Comparison of ENCODE assay signal across 37 cellular contexts in the genomic region with DNA sequence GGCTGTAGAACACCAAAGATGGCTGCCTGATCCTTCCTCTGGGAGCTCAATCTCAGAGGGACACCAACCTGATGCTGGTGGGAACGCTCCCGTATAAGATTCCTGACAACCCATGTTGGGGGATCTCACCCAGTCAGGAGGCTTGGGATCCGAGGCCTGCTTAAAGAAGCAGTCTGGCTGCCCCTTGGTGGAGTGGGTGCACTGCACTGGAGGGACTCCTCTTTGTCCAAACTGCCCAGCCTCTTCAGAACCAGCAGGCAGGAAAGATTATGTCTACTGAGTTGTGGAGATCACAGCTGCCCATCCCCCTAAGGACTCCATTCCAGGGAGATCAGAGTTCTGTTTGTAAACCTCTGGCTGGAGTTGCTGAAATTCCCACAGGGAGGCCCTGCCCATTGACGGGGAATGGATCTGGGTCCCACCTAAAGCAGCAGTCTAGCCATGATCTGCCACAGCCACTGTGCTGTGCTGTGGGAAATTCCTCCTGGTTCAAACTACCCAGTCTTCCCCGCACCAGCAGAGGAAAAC. TPM values are rescaled to one million over a fixed set of nuclear protein-coding genes. Genes with fewer than 3 reads are reported as not detected.
"Had no signal": no experiment of that assay in that cellular context is flagged by ENCODE, and none has a peak within 500 bp of the region (broad histone marks: within the 10 kb centered on the region; RNA-seq: fewer than 3 reads in every experiment).

No MANE protein-coding gene starts in this region.

- H3K4me1 ChIP-seq: esophagus muscularis mucosa, foreskin keratinocyte, gastrocnemius medialis, heart right ventricle had no signal

- H3K27me3 Mint-ChIP-seq: activated naive CD8-positive, alpha-beta T cell; central memory CD8-positive, alpha-beta T cell; T-cell had no signal

- ATAC-seq: activated CD4-positive, CD25-positive, alpha-beta regulatory T cell treated with anti-CD3 and anti-CD28 coated beads, Interleukin-2, amount 50 U/mL, for 24 hours; activated CD8-positive, alpha-beta memory T cell treated with anti-CD3 and anti-CD28 coated beads, Interleukin-2, amount 10 ng/mL, durations not matched to agents 7 days and 5 days; foreskin keratinocyte; gastrocnemius medialis; heart right ventricle; T-cell had no signal

- H3K27me3 ChIP-seq: brain microvascular endothelial cell, dorsolateral prefrontal cortex, esophagus muscularis mucosa, foreskin keratinocyte, gastrocnemius medialis, heart right ventricle had no signal

- H3K4me3 Mint-ChIP-seq: activated B cell treated with CpG ODN at 0.5 μM for 24 hours; activated CD4-positive, alpha-beta memory T cell treated with anti-CD3 and anti-CD28 coated beads, Interleukin-2, amount 10 ng/mL, durations not matched to agents 7 days and 5 days; activated CD8-positive, alpha-beta memory T cell treated with anti-CD3 and anti-CD28 coated beads, Interleukin-2, amount 10 ng/mL, durations not matched to agents 7 days and 5 days; activated naive CD8-positive, alpha-beta T cell; activated T-helper 1 cell treated with anti-CD3 and anti-CD28 coated beads, Interleukin-12 subunit alpha, Interleukin-12 subunit beta, Interleukin-2, Interleukin-4 antibody, amounts not matched to agents 30 ng/mL and 10 ng/mL and 1 ng/mL, durations not matched to agents 14 hours and 24 hours and 36 hours; central memory CD8-positive, alpha-beta T cell; dendritic cell treated with granulocyte-macrophage colony-stimulating factor and Interleukin-4, amounts not matched to agents 40 ng/mL and 50 ng/mL, for 4 days; endodermal cell; T-cell; T-helper 1 cell treated with Interleukin-12 subunit alpha and Interleukin-12 subunit beta and Interleukin-4 antibody, amounts not matched to agents 30 μg/mL and 1 μg/mL, for 36 hours had no signal

- H3K4me1 Mint-ChIP-seq: activated B cell treated with CpG ODN at 0.5 μM for 24 hours; activated CD4-positive, alpha-beta memory T cell treated with anti-CD3 and anti-CD28 coated beads, Interleukin-2, amount 10 ng/mL, durations not matched to agents 7 days and 5 days; activated CD8-positive, alpha-beta memory T cell treated with anti-CD3 and anti-CD28 coated beads, Interleukin-2, amount 10 ng/mL, durations not matched to agents 7 days and 5 days; central memory CD8-positive, alpha-beta T cell; endodermal cell had no signal

- DNase-seq: activated B cell treated with CpG ODN at 0.5 μM for 24 hours; activated CD4-positive, alpha-beta memory T cell treated with anti-CD3 and anti-CD28 coated beads, Interleukin-2, amount 10 ng/mL, durations not matched to agents 7 days and 5 days; activated CD4-positive, alpha-beta T cell treated with anti-CD3 and anti-CD28 coated beads for 48 hours; activated CD4-positive, alpha-beta T cell treated with anti-CD3 and anti-CD28 coated beads, Interleukin-2, amount 50 U/mL, for 4 hours; activated CD8-positive, alpha-beta memory T cell treated with anti-CD3 and anti-CD28 coated beads, Interleukin-2, amount 10 ng/mL, durations not matched to agents 7 days and 5 days; activated CD8-positive, alpha-beta memory T cell treated with anti-CD3 and anti-CD28 coated beads, Interleukin-2, amount 50 U/mL, for 4 hours; activated gamma-delta T cell treated with Interleukin-2 at 50 U/mL for 16 hours; activated naive CD4-positive, alpha-beta T cell treated with anti-CD3 and anti-CD28 coated beads, Interleukin-2, amount 50 U/mL, for 16 hours; activated naive CD4-positive, alpha-beta T cell treated with Interleukin-2 at 50 U/mL for 16 hours; activated T-cell treated with anti-CD3 and anti-CD28 coated beads, Interleukin-2, amount 50 U/mL, for 1 hour; activated T-cell treated with anti-CD3 and anti-CD28 coated beads, Interleukin-2, amount 50 U/mL, for 48 hours; amniotic stem cell; anterior cingulate cortex; brain microvascular endothelial cell; dorsolateral prefrontal cortex; effector memory CD4-positive, alpha-beta T cell; endodermal cell; erythroblast; foreskin keratinocyte; gastrocnemius medialis; heart right ventricle; SW 1271; T-cell; T1000; WERI-Rb-1 had no signal

- H3K27ac Mint-ChIP-seq: activated B cell treated with CpG ODN at 0.5 μM for 24 hours; activated CD4-positive, alpha-beta memory T cell treated with anti-CD3 and anti-CD28 coated beads, Interleukin-2, amount 10 ng/mL, durations not matched to agents 7 days and 5 days; activated CD8-positive, alpha-beta memory T cell treated with anti-CD3 and anti-CD28 coated beads, Interleukin-2, amount 10 ng/mL, durations not matched to agents 7 days and 5 days; activated naive CD8-positive, alpha-beta T cell; activated T-helper 1 cell treated with anti-CD3 and anti-CD28 coated beads, Interleukin-12 subunit alpha, Interleukin-12 subunit beta, Interleukin-2, Interleukin-4 antibody, amounts not matched to agents 30 ng/mL and 10 ng/mL and 1 ng/mL, durations not matched to agents 14 hours and 24 hours and 36 hours; activated T-helper 2 cell treated with anti-CD3 and anti-CD28 coated beads, Interferon-gamma antibody, Interleukin-2, Interleukin-4, amounts not matched to agents 10 μg/mL and 5 μg/mL and 100 μg/mL, durations not matched to agents 14 hours and 24 hours and 36 hours; dendritic cell treated with granulocyte-macrophage colony-stimulating factor and Interleukin-4, amounts not matched to agents 40 ng/mL and 50 ng/mL, for 4 days; endodermal cell; T-cell; T-helper 1 cell treated with Interleukin-12 subunit alpha and Interleukin-12 subunit beta and Interleukin-4 antibody, amounts not matched to agents 30 μg/mL and 1 μg/mL, for 36 hours had no signal

- H3K4me3 ChIP-seq: coronary artery, dorsolateral prefrontal cortex, esophagus muscularis mucosa, gastrocnemius medialis, heart right ventricle had no signal

- H3K27ac ChIP-seq: brain microvascular endothelial cell, coronary artery, dorsolateral prefrontal cortex, esophagus muscularis mucosa, foreskin keratinocyte, gastrocnemius medialis, heart right ventricle, WERI-Rb-1 had no signal

- H3K9me3 ChIP-seq: gastrocnemius medialis had no signal

- FAIRE-seq: astrocyte, bronchial epithelial cell had no signal

RNA-seq across cellular contexts. Expression of a gene that starts 23.0 kb away (rescaled TPM):
- total RNA-seq: activated B cell treated with CpG ODN at 0.5 μM for 24 hours; activated CD4-positive, alpha-beta memory T cell treated with anti-CD3 and anti-CD28 coated beads, Interleukin-2, amount 10 ng/mL, durations not matched to agents 7 days and 5 days; activated T-helper 1 cell treated with anti-CD3 and anti-CD28 coated beads, Interleukin-12 subunit alpha, Interleukin-12 subunit beta, Interleukin-2, Interleukin-4 antibody, amounts not matched to agents 30 ng/mL and 10 ng/mL and 1 ng/mL, durations not matched to agents 14 hours and 24 hours and 36 hours; activated T-helper 2 cell treated with anti-CD3 and anti-CD28 coated beads, Interferon-gamma antibody, Interleukin-2, Interleukin-4, amounts not matched to agents 10 μg/mL and 5 μg/mL and 100 μg/mL, durations not matched to agents 14 hours and 24 hours and 36 hours; bronchial epithelial cell; endodermal cell; foreskin keratinocyte; T-helper 2 cell treated with Interferon-gamma antibody and Interleukin-4, amounts not matched to agents 100 ng/mL and 5 ng/mL, for 36 hours had no signal
